In genomic region chr9:77177143-77177893, GRCh38 we compare ENCODE assay signal across 8 cellular contexts. TPM values are rescaled to one million over a fixed set of nuclear protein-coding genes. Genes with fewer than 3 reads are reported as not detected.
A peak's percentile ranks its signal among the peaks of the same experiment; 100 is the strongest.
DNase-seq lines count a peak whose midpoint lies in the region; ATAC-seq and TF ChIP-seq lines count a peak whose summit lies in the region.

Gene VPS13A (plus strand): TSS chr9:77177534. CDS start chr9:77177705, 171 bp downstream.

- H3K27ac ChIP-seq in PC-3 (ENCODE audit: low read length) = peak within 1 kb of the TSS; percentile 36; the same call in 1 of the 2 replicates
- H3K27ac ChIP-seq in muscle layer of duodenum (ENCODE audit: low read length) = peak within 1 kb of the TSS; percentile 45

- peak within 1 kb of the TSS; percentile 94 for H2AFZ ChIP-seq in PC-3 (ENCODE audit: low read length)

- ATAC-seq in GM21619 (IDR thresholded peaks at IDR 0.05; ENCODE audit: unreplicated experiment) = peak; percentile 74
- ATAC-seq in PC-3 = peak; percentile 88
- peak; percentile 98 for ATAC-seq in esophagus mucosa

- H3K9ac ChIP-seq in PC-3 (ENCODE audit: low read length) = peak within 1 kb of the TSS; percentile 70

- H4K20me1 ChIP-seq in PC-3 (ENCODE audit: low read length) = peaks cover 14% of the 10 kb centered on the region; the same call in 1 of the 2 replicates

- H3K4me3 ChIP-seq in Jurkat, Clone E6-1 (ENCODE audit: low read length) = peak within 1 kb of the TSS; percentile 81
- H3K4me3 ChIP-seq in PC-3 (ENCODE audit: low read length) = peak within 1 kb of the TSS; percentile 88
- peak within 1 kb of the TSS; percentile 88 to 89 for H3K4me3 ChIP-seq in muscle layer of duodenum (ENCODE audit: low read depth in 1 of 2, low read length in 2 of 2)

- no TSS peak for BruUV-seq in PC-3 (replicated peaks; lab: Mats Ljungman, UMichigan)

- peak; percentile 69 for DNase-seq in DMS53 treated with DMSO at 0.1 percent for 48 hours (lab: John Stamatoyannopoulos, UW; ENCODE audit: unreplicated experiment)
- peak; percentile 94 for DNase-seq in Jurkat, Clone E6-1 (ENCODE audit: low read depth, low spot score)
- peak; percentile 91 for DNase-seq in PC-3
- DNase-seq in activated T-cell treated with anti-CD3 and anti-CD28 coated beads, Interleukin-2, amount 50 U/mL, for 1 hour = peak; percentile 93
- peak; percentile 91 to 97 for DNase-seq in stimulated activated CD8-positive, alpha-beta memory T cell treated with anti-CD3 and anti-CD28 coated beads, Interleukin-7, amount 100 ng/mL, for 48 hours (ENCODE audit: extremely low read depth in 1 of 2, low read depth in 1 of 2)

- H3F3A ChIP-seq in PC-3 (ENCODE audit: low read length, unreplicated experiment) = no peaks in the 10 kb centered on the region

- CTCF ChIA-PET in PC-3 (lab: Charles Lee) = interaction anchor here (0.6 to 0.8 kb wide), 2 partner anchors 38 to 422 kb away, joined by 4 read pairs; no protein-coding TSS in a partner anchor

- intact Hi-C loops in PC-3 (cut with micrococcal nuclease) = no loop called here

- H3K4me2 ChIP-seq in PC-3 (ENCODE audit: low read length) = peak within 1 kb of the TSS; percentile 97

- TF ChIP-seq CTCF in PC-3 (conservative IDR thresholded peaks at IDR 0.05; ENCODE audit: low read depth, low read length) = peak; percentile 28; the same call in 1 of the 2 replicates

- POLR2A ChIA-PET in PC-3 (lab: Charles Lee; ENCODE audit: unreplicated experiment) = no interaction called here

- H3K79me2 ChIP-seq in PC-3 (ENCODE audit: low read length) = peaks cover 47% of the 10 kb centered on the region

- H3K9me2 ChIP-seq in PC-3 (replicated peaks; ENCODE audit: low read length) = no peaks in the 10 kb centered on the region

- no peaks in the 10 kb centered on the region for H3K36me3 ChIP-seq in PC-3 (ENCODE audit: low read depth, low read length)
- H3K36me3 ChIP-seq in muscle layer of duodenum (ENCODE audit: control insufficient read depth in 1 of 2, insufficient read depth in 2 of 2, low read length in 2 of 2) = no peaks in the 10 kb centered on the region

- H3K9me3 ChIP-seq in PC-3 (ENCODE audit: low read length) = no peaks in the 10 kb centered on the region
- no peaks in the 10 kb centered on the region for H3K9me3 ChIP-seq in muscle layer of duodenum (ENCODE audit: control insufficient read depth in 1 of 2, low read length in 2 of 2)

- H3K4me1 ChIP-seq in PC-3 (ENCODE audit: insufficient read depth, low read length) = peaks cover 10% of the 10 kb centered on the region; the same call in 1 of the 2 replicates
- H3K4me1 ChIP-seq in muscle layer of duodenum (ENCODE audit: control insufficient read depth in 1 of 2, insufficient read depth in 2 of 2, low read length in 2 of 2) = peaks cover 0 to 15% of the 10 kb centered on the region in 2 donors

- H3K27me3 ChIP-seq in PC-3 (ENCODE audit: low read length) (no peaks in the 10 kb centered on the region), muscle layer of duodenum (ENCODE audit: low read depth, low read length) (no peaks in the 10 kb centered on the region)

RNA-seq across cellular contexts. Expression of gene VPS13A, which starts in this region (rescaled TPM):
- polyA plus RNA-seq in Jurkat, Clone E6-1 (2012; ENCODE audit: insufficient read depth, insufficient read length) = 19.0 TPM
- total RNA-seq in PC-3 (2014; rRNA removed) = 12.0 and 17.5 TPM in 2 replicates
- 14.7 TPM for total RNA-seq in esophagus mucosa

Comparison
In these comparisons a context has a peak if more than half of its experiments do, and no peak if none do; other contexts are left out.
1. Peak in every context shown above with its lines: DNase-seq, ATAC-seq, H3K4me3 ChIP-seq and H3K27ac ChIP-seq.